ENCODE assay signal across 15 cellular contexts in the genomic region with DNA sequence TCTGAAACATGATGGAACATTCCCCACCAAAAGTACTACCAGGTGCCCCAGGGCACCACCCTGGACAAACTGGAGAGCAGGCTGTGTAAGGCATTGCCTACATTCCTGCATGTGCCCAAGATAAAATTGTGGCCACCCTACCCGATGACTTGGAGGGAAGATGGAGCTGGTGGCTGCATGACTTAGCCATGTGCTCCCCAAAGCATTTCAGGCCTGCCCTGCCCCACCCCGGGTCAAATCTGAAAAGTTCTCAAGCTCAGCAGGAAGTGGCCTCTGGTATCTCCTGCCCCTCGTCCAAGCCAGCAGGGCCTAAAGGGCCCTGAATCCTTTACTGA. TPM values are rescaled to one million over a fixed set of nuclear protein-coding genes. Genes with fewer than 3 reads are reported as not detected.
DNase-seq lines count a peak whose midpoint lies in the region; ATAC-seq and TF ChIP-seq lines count a peak whose summit lies in the region.
"Had no signal": no experiment of that assay in that cellular context is flagged by ENCODE, and none has a peak within 500 bp of the region (broad histone marks: within the 10 kb centered on the region; RNA-seq: fewer than 3 reads in every experiment).

No MANE protein-coding gene starts in this region.

- no peak for TF ChIP-seq CTCF in hepatocyte (IDR thresholded peaks at IDR 0.05; ENCODE audit: poor library complexity)

- peak overlapping the region; percentile 100 for H3K27ac Mint-ChIP-seq in activated naive CD4-positive, alpha-beta T cell treated with anti-CD3 and anti-CD28 coated beads for 36 hours
- peak overlapping the region; percentile 97 for H3K27ac Mint-ChIP-seq in activated CD8-positive, alpha-beta memory T cell treated with anti-CD3 and anti-CD28 coated beads, Interleukin-2, amount 10 ng/mL, durations not matched to agents 7 days and 5 days
- H3K27ac Mint-ChIP-seq in stimulated activated naive CD8-positive, alpha-beta T cell treated with anti-CD3 and anti-CD28 coated beads, Interleukin-15, amount 100 ng/mL, for 72 hours, result peak overlapping the region; percentile 99
- H3K27ac Mint-ChIP-seq in stimulated activated naive B cell treated with anti-CD40 and anti-IgM and Interleukin-4, amounts not matched to agents 10 μg/mL and 1 μg/mL and 100 μg/mL, for 72 hours, result no peak overlapping the region

- ATAC-seq in activated CD8-positive, alpha-beta memory T cell treated with anti-CD3 and anti-CD28 coated beads, Interleukin-2, amount 10 ng/mL, durations not matched to agents 7 days and 5 days, result peak; percentile 3
- no peak for ATAC-seq in stimulated activated naive CD8-positive, alpha-beta T cell treated with anti-CD3 and anti-CD28 coated beads, Interleukin-15, amount 100 ng/mL, for 72 hours
- ATAC-seq in GM18873 (IDR thresholded peaks at IDR 0.05; ENCODE audit: low FRiP score, unreplicated experiment), result no peak
- ATAC-seq in stimulated activated naive B cell treated with anti-CD40 and anti-IgM and Interleukin-4, amounts not matched to agents 10 μg/mL and 1 μg/mL and 100 μg/mL, for 72 hours (replicated peaks), result no peak

- H3K27me3 ChIP-seq in hepatocyte, result no peaks in the 10 kb centered on the region

- H3K36me3 ChIP-seq in hepatocyte (replicated peaks; ENCODE audit: insufficient read depth, low read depth), result no peaks in the 10 kb centered on the region

- H3K4me3 ChIP-seq in hepatocyte, result no peak overlapping the region

- H3K27me3 Mint-ChIP-seq in activated naive CD4-positive, alpha-beta T cell treated with anti-CD3 and anti-CD28 coated beads for 36 hours (ENCODE audit: low read depth), result no peaks in the 10 kb centered on the region
- no peaks in the 10 kb centered on the region for H3K27me3 Mint-ChIP-seq in activated CD8-positive, alpha-beta memory T cell treated with anti-CD3 and anti-CD28 coated beads, Interleukin-2, amount 10 ng/mL, durations not matched to agents 7 days and 5 days
- H3K27me3 Mint-ChIP-seq in stimulated activated naive CD8-positive, alpha-beta T cell treated with anti-CD3 and anti-CD28 coated beads, Interleukin-15, amount 100 ng/mL, for 72 hours, result no peaks in the 10 kb centered on the region
- H3K27me3 Mint-ChIP-seq in stimulated activated naive B cell treated with anti-CD40 and anti-IgM and Interleukin-4, amounts not matched to agents 10 μg/mL and 1 μg/mL and 100 μg/mL, for 72 hours, result peaks cover 0 to 4% of the 10 kb centered on the region in 2 donors

- no peaks in the 10 kb centered on the region for H4K20me1 ChIP-seq in hepatocyte (ENCODE audit: insufficient read depth, poor library complexity, severe bottlenecking)

- H3K9me2 ChIP-seq in hepatocyte (replicated peaks; ENCODE audit: insufficient read depth), result no peaks in the 10 kb centered on the region

- no peaks in the 10 kb centered on the region for H3K9me3 ChIP-seq in hepatocyte (ENCODE audit: low read depth)

- no peaks in the 10 kb centered on the region for H3K79me2 ChIP-seq in hepatocyte

- CTCF ChIA-PET in activated naive CD4-positive, alpha-beta T cell treated with anti-CD3 and anti-CD28 coated beads for 36 hours (lab: Charles Lee), result interaction anchor here (0.6 to 7.4 kb wide), 9 partner anchors 8 to 155 kb away, joined by 3 to 96 read pairs (median 23); partner anchors contain the start of gene CD2
- CTCF ChIA-PET in activated CD8-positive, alpha-beta memory T cell treated with anti-CD3 and anti-CD28 coated beads, Interleukin-2, amount 10 ng/mL, durations not matched to agents 7 days and 5 days (lab: Charles Lee), result interaction anchor here (1.0 to 24.8 kb wide), 9 partner anchors 8 to 297 kb away, joined by 3 to 317 read pairs (median 17); partner anchors contain the start of genes CD2 and TTF2

- peaks cover 98% of the 10 kb centered on the region for H3K36me3 Mint-ChIP-seq in activated naive CD4-positive, alpha-beta T cell treated with anti-CD3 and anti-CD28 coated beads for 36 hours (ENCODE audit: low read depth)
- peaks cover 93% of the 10 kb centered on the region for H3K36me3 Mint-ChIP-seq in activated CD8-positive, alpha-beta memory T cell treated with anti-CD3 and anti-CD28 coated beads, Interleukin-2, amount 10 ng/mL, durations not matched to agents 7 days and 5 days
- H3K36me3 Mint-ChIP-seq in stimulated activated naive B cell treated with anti-CD40 and anti-IgM and Interleukin-4, amounts not matched to agents 10 μg/mL and 1 μg/mL and 100 μg/mL, for 72 hours, result no peaks in the 10 kb centered on the region

- peaks cover 75% of the 10 kb centered on the region for H3K4me1 Mint-ChIP-seq in activated naive CD4-positive, alpha-beta T cell treated with anti-CD3 and anti-CD28 coated beads for 36 hours (ENCODE audit: low read depth)
- H3K4me1 Mint-ChIP-seq in activated CD8-positive, alpha-beta memory T cell treated with anti-CD3 and anti-CD28 coated beads, Interleukin-2, amount 10 ng/mL, durations not matched to agents 7 days and 5 days, result peaks cover 84% of the 10 kb centered on the region
- peaks cover 74% of the 10 kb centered on the region for H3K4me1 Mint-ChIP-seq in stimulated activated naive CD8-positive, alpha-beta T cell treated with anti-CD3 and anti-CD28 coated beads, Interleukin-15, amount 100 ng/mL, for 72 hours
- no peaks in the 10 kb centered on the region for H3K4me1 Mint-ChIP-seq in stimulated activated naive B cell treated with anti-CD40 and anti-IgM and Interleukin-4, amounts not matched to agents 10 μg/mL and 1 μg/mL and 100 μg/mL, for 72 hours

- peak overlapping the region; percentile 9 for H3K27ac ChIP-seq in hepatocyte

- H2AFZ ChIP-seq in hepatocyte, result no peak overlapping the region

- peak; percentile 47 for DNase-seq in activated naive CD4-positive, alpha-beta T cell treated with anti-CD3 and anti-CD28 coated beads for 36 hours
- no peak for DNase-seq in activated naive CD4-positive, alpha-beta T cell (lab: John Stamatoyannopoulos, UW)
- DNase-seq in activated CD8-positive, alpha-beta memory T cell treated with anti-CD3 and anti-CD28 coated beads, Interleukin-2, amount 10 ng/mL, durations not matched to agents 7 days and 5 days, result peak; percentile 71
- DNase-seq in hepatocyte (ENCODE audit: low spot score) (no peak), NCI-H1417 treated with DMSO at 0.1 percent for 48 hours (lab: John Stamatoyannopoulos, UW) (no peak)
- DNase-seq in stimulated activated naive CD8-positive, alpha-beta T cell treated with anti-CD3 and anti-CD28 coated beads, Interleukin-15, amount 100 ng/mL, for 72 hours, result peak in 1 of 2 donors; percentile 61
- no peak for DNase-seq in stimulated activated naive B cell treated with anti-CD40 and anti-IgM and Interleukin-4, amounts not matched to agents 10 μg/mL and 1 μg/mL and 100 μg/mL, for 72 hours
- DNase-seq: activated gamma-delta T cell, caudate nucleus, DMS 273 treated with DMSO at 0.1 percent for 48 hours, trophoblast cell had no signal

- peaks cover 9% of the 10 kb centered on the region for H3K4me1 ChIP-seq in hepatocyte (ENCODE audit: insufficient read depth)

- H3K9me3 Mint-ChIP-seq in activated naive CD4-positive, alpha-beta T cell treated with anti-CD3 and anti-CD28 coated beads for 36 hours, result no peaks in the 10 kb centered on the region
- H3K9me3 Mint-ChIP-seq in activated CD8-positive, alpha-beta memory T cell treated with anti-CD3 and anti-CD28 coated beads, Interleukin-2, amount 10 ng/mL, durations not matched to agents 7 days and 5 days (ENCODE audit: low read depth), result no peaks in the 10 kb centered on the region
- no peaks in the 10 kb centered on the region for H3K9me3 Mint-ChIP-seq in stimulated activated naive CD8-positive, alpha-beta T cell treated with anti-CD3 and anti-CD28 coated beads, Interleukin-15, amount 100 ng/mL, for 72 hours
- no peaks in the 10 kb centered on the region for H3K9me3 Mint-ChIP-seq in stimulated activated naive B cell treated with anti-CD40 and anti-IgM and Interleukin-4, amounts not matched to agents 10 μg/mL and 1 μg/mL and 100 μg/mL, for 72 hours

- intact Hi-C loops in activated naive CD4-positive, alpha-beta T cell treated with anti-CD3 and anti-CD28 coated beads for 36 hours (cut with micrococcal nuclease), result loop anchor here (1.0 to 5.0 kb wide), 7 partner anchors 8 to 902 kb away; partner anchors contain the start of genes CD2 and TTF2

- WGBS in hepatocyte (ENCODE audit: low lambda C conversion rate, missing lambda C conversion rate), result 69% methylated on average over 3 of the region's 3 CpGs

- H3K4me2 ChIP-seq in hepatocyte, result no peak overlapping the region

- H3K4me3 Mint-ChIP-seq in activated naive CD4-positive, alpha-beta T cell treated with anti-CD3 and anti-CD28 coated beads for 36 hours, result peak overlapping the region; percentile 100
- H3K4me3 Mint-ChIP-seq in activated CD8-positive, alpha-beta memory T cell treated with anti-CD3 and anti-CD28 coated beads, Interleukin-2, amount 10 ng/mL, durations not matched to agents 7 days and 5 days, result peak overlapping the region; percentile 65
- peak overlapping the region; percentile 82 to 94 for H3K4me3 Mint-ChIP-seq in stimulated activated naive CD8-positive, alpha-beta T cell treated with anti-CD3 and anti-CD28 coated beads, Interleukin-15, amount 100 ng/mL, for 72 hours
- no peak overlapping the region for H3K4me3 Mint-ChIP-seq in stimulated activated naive B cell treated with anti-CD40 and anti-IgM and Interleukin-4, amounts not matched to agents 10 μg/mL and 1 μg/mL and 100 μg/mL, for 72 hours

RNA-seq across cellular contexts. Expression of gene CD2, which starts 8.5 kb away (rescaled TPM):
- 100 to 1,000 TPM; 251 to 264 TPM for total RNA-seq in activated naive CD4-positive, alpha-beta T cell treated with anti-CD3 and anti-CD28 coated beads for 36 hours
- total RNA-seq in activated CD8-positive, alpha-beta memory T cell treated with anti-CD3 and anti-CD28 coated beads, Interleukin-2, amount 10 ng/mL, durations not matched to agents 7 days and 5 days, result 100 to 1,000 TPM; 278 to 444 TPM
- total RNA-seq in hepatocyte, result 0.08 and 0.13 TPM in 2 replicates
- 0.08 and 0.22 TPM in 2 replicates for polyA plus RNA-seq in hepatocyte
- total RNA-seq: epithelial cell of proximal tubule, MCF 10A had no signal
- polyA plus RNA-seq: neural cell had no signal

Comparison
In these comparisons a context has a peak if more than half of its experiments do, and no peak if none do; other contexts are left out.
1. DNase-seq: peak in activated naive CD4-positive, alpha-beta T cell treated with anti-CD3 and anti-CD28 coated beads for 36 hours (single experiment) and activated CD8-positive, alpha-beta memory T cell treated with anti-CD3 and anti-CD28 coated beads, Interleukin-2, amount 10 ng/mL, durations not matched to agents 7 days and 5 days (single experiment); none in activated naive CD4-positive, alpha-beta T cell (0 of 4), hepatocyte (single experiment), stimulated activated naive B cell treated with anti-CD40 and anti-IgM and Interleukin-4, amounts not matched to agents 10 μg/mL and 1 μg/mL and 100 μg/mL, for 72 hours (single experiment) and NCI-H1417 treated with DMSO at 0.1 percent for 48 hours (single experiment).
2. H3K4me3 Mint-ChIP-seq: peak in activated naive CD4-positive, alpha-beta T cell treated with anti-CD3 and anti-CD28 coated beads for 36 hours (single experiment), activated CD8-positive, alpha-beta memory T cell treated with anti-CD3 and anti-CD28 coated beads, Interleukin-2, amount 10 ng/mL, durations not matched to agents 7 days and 5 days (single experiment) and stimulated activated naive CD8-positive, alpha-beta T cell treated with anti-CD3 and anti-CD28 coated beads, Interleukin-15, amount 100 ng/mL, for 72 hours (2 of 2); none in stimulated activated naive B cell treated with anti-CD40 and anti-IgM and Interleukin-4, amounts not matched to agents 10 μg/mL and 1 μg/mL and 100 μg/mL, for 72 hours (0 of 2).
3. RNA of gene CD2, which starts 8.5 kb away (total RNA-seq): 278 to 444 TPM in activated CD8-positive, alpha-beta memory T cell treated with anti-CD3 and anti-CD28 coated beads, Interleukin-2, amount 10 ng/mL, durations not matched to agents 7 days and 5 days and 251 to 264 TPM in activated naive CD4-positive, alpha-beta T cell treated with anti-CD3 and anti-CD28 coated beads for 36 hours; 0.08 to 0.13 TPM in hepatocyte; every median in the first group is over 100 times any median in the second.